In the genomic region with DNA sequence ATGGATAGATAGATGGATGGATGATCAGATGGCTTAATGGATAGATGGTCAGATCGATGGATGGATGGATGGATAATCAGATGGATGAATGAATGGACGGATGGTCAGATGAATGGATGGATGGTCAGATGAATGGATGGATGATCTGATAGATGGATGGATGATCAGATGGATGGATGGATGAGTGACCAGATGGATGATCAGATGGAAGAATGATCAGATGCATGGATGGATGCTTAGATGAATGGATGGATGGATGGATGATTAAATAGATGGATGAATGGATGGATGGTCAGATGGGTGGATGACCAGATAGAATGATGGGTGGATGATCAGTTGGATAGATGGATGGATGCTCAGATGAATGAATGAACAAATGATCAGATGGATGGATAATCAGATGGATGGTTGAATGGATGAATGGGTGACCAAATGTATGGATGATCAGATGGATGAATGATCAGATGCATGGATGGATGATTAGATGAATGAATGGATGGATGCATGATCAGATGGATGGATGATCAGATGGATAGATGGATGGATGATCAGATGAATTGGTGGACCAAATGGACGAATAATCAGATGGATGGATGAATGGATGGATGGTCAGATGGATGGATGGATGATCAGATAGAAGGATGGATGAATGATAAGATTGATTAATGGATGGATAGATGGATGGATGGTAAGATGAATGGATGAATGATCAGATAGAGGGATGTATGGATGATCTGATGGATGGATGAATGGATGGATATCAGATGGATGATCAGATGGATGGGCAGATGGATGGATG, we compare ENCODE assay signal across 2 cellular contexts.
TF ChIP-seq lines count a peak whose summit lies in the region.

No MANE protein-coding gene starts in this region.

TF ChIP-seq in IMR-90, 13 proteins besides CTCF, POLR2A, EP300 and RAD21:
- TF ChIP-seq CEBPB (IDR thresholded peaks at IDR 0.05; ENCODE audit: low read depth, low read length) (no peak), BHLHE40 (IDR thresholded peaks at IDR 0.05; ENCODE audit: low read depth, low read length) (no peak), NFE2L2 (IDR thresholded peaks at IDR 0.05; ENCODE audit: low read depth, low read length) (no peak), MAZ (IDR thresholded peaks at IDR 0.05; ENCODE audit: borderline replicate concordance, low read depth, low read length) (no peak), RCOR1 (IDR thresholded peaks at IDR 0.05; ENCODE audit: insufficient replicate concordance, low read length) (no peak), CHD1 (IDR thresholded peaks at IDR 0.05; ENCODE audit: low read depth, low read length) (no peak), FOS (IDR thresholded peaks at IDR 0.05; ENCODE audit: low read depth, low read length) (no peak), RFX5 (IDR thresholded peaks at IDR 0.05; ENCODE audit: low read depth, low read length) (no peak), SMC3 (IDR thresholded peaks at IDR 0.05; ENCODE audit: low read depth, low read length) (no peak), MXI1 (IDR thresholded peaks at IDR 0.05; ENCODE audit: borderline replicate concordance, low read depth, low read length) (no peak), MAFK (IDR thresholded peaks at IDR 0.05; ENCODE audit: low read depth, low read length) (no peak)
- TF ChIP-seq, protein P1, sequence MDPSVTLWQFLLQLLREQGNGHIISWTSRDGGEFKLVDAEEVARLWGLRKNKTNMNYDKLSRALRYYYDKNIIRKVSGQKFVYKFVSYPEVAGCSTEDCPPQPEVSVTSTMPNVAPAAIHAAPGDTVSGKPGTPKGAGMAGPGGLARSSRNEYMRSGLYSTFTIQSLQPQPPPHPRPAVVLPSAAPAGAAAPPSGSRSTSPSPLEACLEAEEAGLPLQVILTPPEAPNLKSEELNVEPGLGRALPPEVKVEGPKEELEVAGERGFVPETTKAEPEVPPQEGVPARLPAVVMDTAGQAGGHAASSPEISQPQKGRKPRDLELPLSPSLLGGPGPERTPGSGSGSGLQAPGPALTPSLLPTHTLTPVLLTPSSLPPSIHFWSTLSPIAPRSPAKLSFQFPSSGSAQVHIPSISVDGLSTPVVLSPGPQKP (IDR thresholded peaks at IDR 0.05; ENCODE audit: borderline replicate concordance, low read depth, low read length) = no peak
- TF ChIP-seq, protein P2, sequence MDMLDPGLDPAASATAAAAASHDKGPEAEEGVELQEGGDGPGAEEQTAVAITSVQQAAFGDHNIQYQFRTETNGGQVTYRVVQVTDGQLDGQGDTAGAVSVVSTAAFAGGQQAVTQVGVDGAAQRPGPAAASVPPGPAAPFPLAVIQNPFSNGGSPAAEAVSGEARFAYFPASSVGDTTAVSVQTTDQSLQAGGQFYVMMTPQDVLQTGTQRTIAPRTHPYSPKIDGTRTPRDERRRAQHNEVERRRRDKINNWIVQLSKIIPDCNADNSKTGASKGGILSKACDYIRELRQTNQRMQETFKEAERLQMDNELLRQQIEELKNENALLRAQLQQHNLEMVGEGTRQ (IDR thresholded peaks at IDR 0.05; ENCODE audit: low read depth, low read length) = no peak
TF ChIP-seq in IMR-90: peak in this region for 0.

TF ChIP-seq in H1, 55 proteins besides CTCF, POLR2A, EP300 and RAD21:
- no peak for TF ChIP-seq NRF1 (IDR thresholded peaks at IDR 0.05; ENCODE audit: low read depth, low read length)
- peak; percentile 25; the same call in 1 of the 2 replicates for TF ChIP-seq CBX8 (IDR thresholded peaks at IDR 0.05; ENCODE audit: borderline replicate concordance, low read depth, low read length)
- TF ChIP-seq, protein P2 (IDR thresholded peaks at IDR 0.05; ENCODE audit: low read length) = no peak
- TF ChIP-seq YY1 (IDR thresholded peaks at IDR 0.05; ENCODE audit: low read depth, low read length) = no peak
- no peak for TF ChIP-seq KDM4A (IDR thresholded peaks at IDR 0.05; ENCODE audit: low read depth, low read length, severe bottlenecking)
